ENCODE assay signal across 1 cellular context in the genomic region with DNA sequence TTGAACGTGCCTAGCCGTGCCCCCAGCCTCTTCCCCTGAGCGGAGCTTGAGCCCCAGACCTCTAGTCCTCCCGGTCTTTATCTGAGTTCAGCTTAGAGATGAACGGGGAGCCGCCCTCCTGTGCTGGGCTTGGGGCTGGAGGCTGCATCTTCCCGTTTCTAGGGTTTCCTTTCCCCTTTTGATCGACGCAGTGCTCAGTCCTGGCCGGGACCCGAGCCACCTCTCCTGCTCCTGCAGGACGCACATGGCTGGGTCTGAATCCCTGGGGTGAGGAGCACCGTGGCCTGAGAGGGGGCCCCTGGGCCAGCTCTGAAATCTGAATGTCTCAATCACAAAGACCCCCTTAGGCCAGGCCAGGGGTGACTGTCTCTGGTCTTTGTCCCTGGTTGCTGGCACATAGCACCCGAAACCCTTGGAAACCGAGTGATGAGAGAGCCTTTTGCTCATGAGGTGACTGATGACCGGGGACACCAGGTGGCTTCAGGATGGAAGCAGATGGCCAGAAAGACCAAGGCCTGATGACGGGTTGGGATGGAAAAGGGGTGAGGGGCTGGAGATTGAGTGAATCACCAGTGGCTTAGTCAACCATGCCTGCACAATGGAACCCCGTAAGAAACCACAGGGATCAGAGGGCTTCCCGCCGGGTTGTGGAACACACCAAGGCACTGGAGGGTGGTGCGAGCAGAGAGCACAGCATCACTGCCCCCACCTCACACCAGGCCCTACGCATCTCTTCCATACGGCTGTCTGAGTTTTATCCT.
A peak's percentile ranks its signal among the peaks of the same experiment; 100 is the strongest.
TF ChIP-seq lines count a peak whose summit lies in the region.

No MANE protein-coding gene starts in this region.

TF ChIP-seq in HepG2, 621 proteins besides CTCF, POLR2A, EP300 and RAD21 (continued from another document and continues in another):
- TF ChIP-seq IRF1 (CRISPR knock-in tag; IDR thresholded peaks at IDR 0.05; ENCODE audit: low read depth) (0 out of 2 replicates have a peak, but pooled peaks have one; percentile 83), HNRNPLL (IDR thresholded peaks at IDR 0.05; ENCODE audit: low read depth, low read length, poor library complexity, severe bottlenecking) (no peak), CERS6 (CRISPR knock-in tag; IDR thresholded peaks at IDR 0.05) (no peak), ZBTB34 (CRISPR knock-in tag; IDR thresholded peaks at IDR 0.05) (no peak; the same call in 1 of the 2 replicates), POLR2G (IDR thresholded peaks at IDR 0.05; ENCODE audit: low read depth, low read length) (no peak), ZNF878 (CRISPR knock-in tag; IDR thresholded peaks at IDR 0.05) (no peak), PHF8 (CRISPR knock-in tag; IDR thresholded peaks at IDR 0.05) (0 out of 2 replicates have a peak, but pooled peaks have one; percentile 23), ZSCAN30 (CRISPR knock-in tag; IDR thresholded peaks at IDR 0.05) (no peak), ZNF639 (CRISPR knock-in tag; conservative IDR thresholded peaks at IDR 0.05) (no peak), GATAD2A (CRISPR knock-in tag; IDR thresholded peaks at IDR 0.05) (no peak), KDM5B (CRISPR knock-in tag; IDR thresholded peaks at IDR 0.05; ENCODE audit: borderline replicate concordance) (peak; percentile 54; the same call in 1 of the 2 replicates), ZNF251 (CRISPR knock-in tag; IDR thresholded peaks at IDR 0.05) (no peak; the same call in 1 of the 2 replicates), ZBTB10 (CRISPR knock-in tag; IDR thresholded peaks at IDR 0.05; ENCODE audit: borderline replicate concordance) (no peak), FOXA1 (IDR thresholded peaks at IDR 0.05) (no peak), FOXA1 (CRISPR knock-in tag; IDR thresholded peaks at IDR 0.05) (no peak), ZNF605 (CRISPR knock-in tag; IDR thresholded peaks at IDR 0.05) (peak; percentile 47; the same call in 1 of the 2 replicates), ZNF232 (CRISPR knock-in tag; IDR thresholded peaks at IDR 0.05; ENCODE audit: borderline replicate concordance) (0 out of 2 replicates have a peak, but pooled peaks have one; percentile 21), SMAD3 (CRISPR knock-in tag; IDR thresholded peaks at IDR 0.05) (0 out of 2 replicates have a peak, but pooled peaks have one; percentile 18), ZBTB20 (CRISPR knock-in tag; IDR thresholded peaks at IDR 0.05; ENCODE audit: borderline replicate concordance, low read depth) (no peak; the same call in 1 of the 2 replicates), FIP1L1 (IDR thresholded peaks at IDR 0.05; ENCODE audit: borderline replicate concordance, insufficient read depth, low read depth, low read length) (no peak), MBD4 (IDR thresholded peaks at IDR 0.05; ENCODE audit: borderline replicate concordance, low read length) (no peak), ISX (CRISPR knock-in tag; conservative IDR thresholded peaks at IDR 0.05) (no peak), ARID5B (CRISPR knock-in tag; IDR thresholded peaks at IDR 0.05) (no peak), ZNF260 (CRISPR knock-in tag; IDR thresholded peaks at IDR 0.05; ENCODE audit: borderline replicate concordance, low read depth) (no peak), ZNF549 (CRISPR knock-in tag; IDR thresholded peaks at IDR 0.05) (no peak), ZNF44 (CRISPR knock-in tag; IDR thresholded peaks at IDR 0.05) (no peak), SMARCE1 (IDR thresholded peaks at IDR 0.05; ENCODE audit: borderline replicate concordance) (no peak), KDM4B (CRISPR knock-in tag; IDR thresholded peaks at IDR 0.05) (no peak; the same call in 1 of the 2 replicates), TCF12 (IDR thresholded peaks at IDR 0.05) (no peak), TCF12 (CRISPR knock-in tag; IDR thresholded peaks at IDR 0.05) (no peak), ZNF503 (CRISPR knock-in tag; IDR thresholded peaks at IDR 0.05) (no peak), CEBPG (CRISPR knock-in tag; IDR thresholded peaks at IDR 0.05) (no peak), POGZ (CRISPR knock-in tag; IDR thresholded peaks at IDR 0.05) (no peak), ZNF501 (CRISPR knock-in tag; IDR thresholded peaks at IDR 0.05) (peak; percentile 92), REXO4 (CRISPR knock-in tag; IDR thresholded peaks at IDR 0.05; ENCODE audit: borderline replicate concordance) (no peak), ONECUT2 (CRISPR knock-in tag; IDR thresholded peaks at IDR 0.05) (no peak), ZNF3 (CRISPR knock-in tag; IDR thresholded peaks at IDR 0.05) (no peak), KDM6A (CRISPR knock-in tag; IDR thresholded peaks at IDR 0.05; ENCODE audit: low read depth) (no peak), HDAC1 (CRISPR knock-in tag; IDR thresholded peaks at IDR 0.05) (no peak; the same call in 1 of the 2 replicates), ZNF235 (CRISPR knock-in tag; IDR thresholded peaks at IDR 0.05; ENCODE audit: borderline replicate concordance) (no peak), ZNF331 (CRISPR knock-in tag; IDR thresholded peaks at IDR 0.05) (no peak)
- TF ChIP-seq, protein P1, sequence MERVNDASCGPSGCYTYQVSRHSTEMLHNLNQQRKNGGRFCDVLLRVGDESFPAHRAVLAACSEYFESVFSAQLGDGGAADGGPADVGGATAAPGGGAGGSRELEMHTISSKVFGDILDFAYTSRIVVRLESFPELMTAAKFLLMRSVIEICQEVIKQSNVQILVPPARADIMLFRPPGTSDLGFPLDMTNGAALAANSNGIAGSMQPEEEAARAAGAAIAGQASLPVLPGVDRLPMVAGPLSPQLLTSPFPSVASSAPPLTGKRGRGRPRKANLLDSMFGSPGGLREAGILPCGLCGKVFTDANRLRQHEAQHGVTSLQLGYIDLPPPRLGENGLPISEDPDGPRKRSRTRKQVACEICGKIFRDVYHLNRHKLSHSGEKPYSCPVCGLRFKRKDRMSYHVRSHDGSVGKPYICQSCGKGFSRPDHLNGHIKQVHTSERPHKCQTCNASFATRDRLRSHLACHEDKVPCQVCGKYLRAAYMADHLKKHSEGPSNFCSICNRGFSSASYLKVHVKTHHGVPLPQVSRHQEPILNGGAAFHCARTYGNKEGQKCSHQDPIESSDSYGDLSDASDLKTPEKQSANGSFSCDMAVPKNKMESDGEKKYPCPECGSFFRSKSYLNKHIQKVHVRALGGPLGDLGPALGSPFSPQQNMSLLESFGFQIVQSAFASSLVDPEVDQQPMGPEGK (CRISPR knock-in tag; IDR thresholded peaks at IDR 0.05), result no peak
- TF ChIP-seq, protein P2, sequence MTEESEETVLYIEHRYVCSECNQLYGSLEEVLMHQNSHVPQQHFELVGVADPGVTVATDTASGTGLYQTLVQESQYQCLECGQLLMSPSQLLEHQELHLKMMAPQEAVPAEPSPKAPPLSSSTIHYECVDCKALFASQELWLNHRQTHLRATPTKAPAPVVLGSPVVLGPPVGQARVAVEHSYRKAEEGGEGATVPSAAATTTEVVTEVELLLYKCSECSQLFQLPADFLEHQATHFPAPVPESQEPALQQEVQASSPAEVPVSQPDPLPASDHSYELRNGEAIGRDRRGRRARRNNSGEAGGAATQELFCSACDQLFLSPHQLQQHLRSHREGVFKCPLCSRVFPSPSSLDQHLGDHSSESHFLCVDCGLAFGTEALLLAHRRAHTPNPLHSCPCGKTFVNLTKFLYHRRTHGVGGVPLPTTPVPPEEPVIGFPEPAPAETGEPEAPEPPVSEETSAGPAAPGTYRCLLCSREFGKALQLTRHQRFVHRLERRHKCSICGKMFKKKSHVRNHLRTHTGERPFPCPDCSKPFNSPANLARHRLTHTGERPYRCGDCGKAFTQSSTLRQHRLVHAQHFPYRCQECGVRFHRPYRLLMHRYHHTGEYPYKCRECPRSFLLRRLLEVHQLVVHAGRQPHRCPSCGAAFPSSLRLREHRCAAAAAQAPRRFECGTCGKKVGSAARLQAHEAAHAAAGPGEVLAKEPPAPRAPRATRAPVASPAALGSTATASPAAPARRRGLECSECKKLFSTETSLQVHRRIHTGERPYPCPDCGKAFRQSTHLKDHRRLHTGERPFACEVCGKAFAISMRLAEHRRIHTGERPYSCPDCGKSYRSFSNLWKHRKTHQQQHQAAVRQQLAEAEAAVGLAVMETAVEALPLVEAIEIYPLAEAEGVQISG (CRISPR knock-in tag; IDR thresholded peaks at IDR 0.05), result no peak; the same call in 1 of the 2 replicates
